In genomic region chr15:45402162-45402954, GRCh38 we compare ENCODE assay signal across 8 cellular contexts. TPM values are rescaled to one million over a fixed set of nuclear protein-coding genes. Genes with fewer than 3 reads are reported as not detected.
DNase-seq lines count a peak whose midpoint lies in the region; ATAC-seq and TF ChIP-seq lines count a peak whose summit lies in the region.

No MANE protein-coding gene starts in this region.

- 0% methylated on average over 29 to 56 of the region's 84 CpGs for WGBS in testis, 2 donors

- H3K27me3 ChIP-seq in testis = no peaks in the 10 kb centered on the region

- TF ChIP-seq CTCF in GM10266 (IDR thresholded peaks at IDR 0.05; ENCODE audit: control insufficient read depth, insufficient read depth, low read depth, missing control alignments) (no peak), glutamatergic neuron (IDR thresholded peaks at IDR 0.05; ENCODE audit: partially characterized antibody, unreplicated experiment) (no peak), omental fat pad (IDR thresholded peaks at IDR 0.05) (no peak), testis (IDR thresholded peaks at IDR 0.05) (no peak)

- H3K27ac Mint-ChIP-seq in activated naive CD8-positive, alpha-beta T cell = peak overlapping the region; percentile 96
- peak overlapping the region; percentile 86 for H3K27ac Mint-ChIP-seq in glutamatergic neuron (ENCODE audit: unreplicated experiment)

- peak; percentile 98 for DNase-seq in GM10266 (ENCODE audit: extremely low spot score)
- DNase-seq in NCI-H1092 treated with DMSO at 0.1 percent for 48 hours (lab: John Stamatoyannopoulos, UW) = peak; percentile 96
- DNase-seq in glutamatergic neuron = peak; percentile 97
- DNase-seq in omental fat pad (ENCODE audit: low spot score) = peak; percentile 80
- peak; percentile 97 for DNase-seq in testis

- peak; percentile 61 for TF ChIP-seq POLR2A in testis (IDR thresholded peaks at IDR 0.05)

- H3K4me3 Mint-ChIP-seq in activated naive CD8-positive, alpha-beta T cell = peak overlapping the region; percentile 98
- H3K4me3 Mint-ChIP-seq in glutamatergic neuron (ENCODE audit: unreplicated experiment) = peak overlapping the region; percentile 97

- H3K4me1 ChIP-seq in testis = peaks cover 4% of the 10 kb centered on the region

- intact Hi-C loops in testis (cut with DNase I; ENCODE audit: low total_unique reads) = loop anchor here (10.0 kb wide), 1 partner anchor 248 kb away; no protein-coding TSS in a partner anchor

- no peaks in the 10 kb centered on the region for H3K9me3 ChIP-seq in testis

- no peaks in the 10 kb centered on the region for H3K36me3 ChIP-seq in testis (ENCODE audit: low read depth, missing control alignments)

- no peaks in the 10 kb centered on the region for H3K27me3 Mint-ChIP-seq in activated naive CD8-positive, alpha-beta T cell
- H3K27me3 Mint-ChIP-seq in glutamatergic neuron (ENCODE audit: unreplicated experiment) = peaks cover 2% of the 10 kb centered on the region

- peak overlapping the region; percentile 86 to 92 for H3K27ac ChIP-seq in testis

- ATAC-seq in HG02623 (IDR thresholded peaks at IDR 0.05; ENCODE audit: unreplicated experiment) = peak; percentile 84
- ATAC-seq in SK-N-SH treated with all-trans-retinoic acid at 6 μM for 48 hours = peak; percentile 96
- peak; percentile 96 for ATAC-seq in omental fat pad (ENCODE audit: low FRiP score)

- H3K4me3 ChIP-seq in testis = peak overlapping the region; percentile 91 to 93

- H3K4me1 Mint-ChIP-seq in activated naive CD8-positive, alpha-beta T cell (ENCODE audit: low read depth) = peaks cover 41% of the 10 kb centered on the region
- H3K4me1 Mint-ChIP-seq in glutamatergic neuron (ENCODE audit: low read depth, unreplicated experiment) = no peaks in the 10 kb centered on the region

- H3K36me3 Mint-ChIP-seq in activated naive CD8-positive, alpha-beta T cell = peaks cover 4% of the 10 kb centered on the region
- no peaks in the 10 kb centered on the region for H3K36me3 Mint-ChIP-seq in glutamatergic neuron (ENCODE audit: unreplicated experiment)

- no peaks in the 10 kb centered on the region for H3K9me3 Mint-ChIP-seq in activated naive CD8-positive, alpha-beta T cell (ENCODE audit: low read depth)
- peaks cover 7% of the 10 kb centered on the region for H3K9me3 Mint-ChIP-seq in glutamatergic neuron (ENCODE audit: unreplicated experiment)

TF ChIP-seq in SK-N-SH treated with all-trans-retinoic acid at 6 μM for 48 hours, 23 proteins besides CTCF, POLR2A, EP300 and RAD21:
- TF ChIP-seq TCF4 (CRISPR knock-in tag; IDR thresholded peaks at IDR 0.05; ENCODE audit: borderline replicate concordance) (no peak), BACH2 (CRISPR knock-in tag; IDR thresholded peaks at IDR 0.05; ENCODE audit: borderline replicate concordance) (no peak), SNAI2 (CRISPR knock-in tag; IDR thresholded peaks at IDR 0.05) (no peak), ISL1 (CRISPR knock-in tag; IDR thresholded peaks at IDR 0.05) (no peak), CREB5 (CRISPR knock-in tag; IDR thresholded peaks at IDR 0.05; ENCODE audit: low read depth) (no peak), ZFP30 (CRISPR knock-in tag; IDR thresholded peaks at IDR 0.05) (no peak), ZNF565 (CRISPR knock-in tag; conservative IDR thresholded peaks at IDR 0.05; ENCODE audit: low read depth) (no peak), CSDC2 (CRISPR knock-in tag; IDR thresholded peaks at IDR 0.05) (no peak)

RNA-seq across cellular contexts. Expression of gene GATM, which starts 24.0 kb away (rescaled TPM):
- total RNA-seq in glutamatergic neuron (ENCODE audit: unreplicated experiment) (51.2 TPM), omental fat pad (10 to 100 TPM in 2 of 4 donors, 1 to 10 TPM in 2; 9.7 to 15.1 (median 12.3) TPM), testis (100 to 1,000 TPM; 386 to 446 TPM)
- 147 TPM for polyA plus RNA-seq in testis (ENCODE audit: insufficient read depth, low read depth, low replicate concordance)

Comparison
In these comparisons a context has a peak if more than half of its experiments do, and no peak if none do; other contexts are left out.
1. Peak in every context shown above with its lines: DNase-seq, ATAC-seq, H3K4me3 ChIP-seq and H3K27ac ChIP-seq.